ENCODE assay signal across 9 cellular contexts in genomic region chrX:101415180-101416130, GRCh38. TPM values are rescaled to one million over a fixed set of nuclear protein-coding genes. Genes with fewer than 3 reads are reported as not detected.
DNase-seq lines count a peak whose midpoint lies in the region; ATAC-seq and FAIRE-seq lines count a peak whose summit lies in the region.
"Had no signal": no experiment of that assay in that cellular context is flagged by ENCODE, and none has a peak within 500 bp of the region (broad histone marks: within the 10 kb centered on the region; RNA-seq: fewer than 3 reads in every experiment).

No MANE protein-coding gene starts in this region.

- H3K36me3 Mint-ChIP-seq in activated naive CD4-positive, alpha-beta T cell treated with anti-CD3 and anti-CD28 coated beads, Interleukin-2, amount 10 ng/mL, durations not matched to agents 7 days and 5 days, result peaks cover 10% of the 10 kb centered on the region

- H3K27me3 Mint-ChIP-seq in activated naive CD4-positive, alpha-beta T cell treated with anti-CD3 and anti-CD28 coated beads, Interleukin-2, amount 10 ng/mL, durations not matched to agents 7 days and 5 days, result peaks cover 3% of the 10 kb centered on the region

- H3K4me3 Mint-ChIP-seq in activated naive CD4-positive, alpha-beta T cell treated with anti-CD3 and anti-CD28 coated beads, Interleukin-2, amount 10 ng/mL, durations not matched to agents 7 days and 5 days, result no peak overlapping the region

- H3K27ac Mint-ChIP-seq in activated naive CD4-positive, alpha-beta T cell treated with anti-CD3 and anti-CD28 coated beads, Interleukin-2, amount 10 ng/mL, durations not matched to agents 7 days and 5 days, result peak overlapping the region; percentile 52

- DNase-seq in D341Med (ENCODE audit: low spot score), result peak; percentile 41
- no peak for DNase-seq in GM19239 (ENCODE audit: insufficient read length, low spot score)
- peak; percentile 22 for DNase-seq in NCI-H526 treated with DMSO at 0.1 percent for 48 hours (lab: John Stamatoyannopoulos, UW)
- DNase-seq in activated naive CD4-positive, alpha-beta T cell treated with anti-CD3 and anti-CD28 coated beads, Interleukin-2, amount 10 ng/mL, durations not matched to agents 7 days and 5 days, result peak; percentile 29
- DNase-seq in glomerular endothelial cell (ENCODE audit: extremely low read depth, low read depth, low spot score), result peak; percentile 68
- peak; percentile 95 for DNase-seq in pons (ENCODE audit: low spot score)
- DNase-seq in 8988T, result no peak

- peak; percentile 92 for FAIRE-seq in GM19239 (lab: Jason Lieb, UNC)

- CTCF ChIA-PET in activated naive CD4-positive, alpha-beta T cell treated with anti-CD3 and anti-CD28 coated beads, Interleukin-2, amount 10 ng/mL, durations not matched to agents 7 days and 5 days (lab: Charles Lee), result interaction anchor here (1.0 to 3.8 kb wide), 5 partner anchors 8 to 388 kb away, joined by 3 to 18 read pairs (median 5); no protein-coding TSS in a partner anchor

- peak; percentile 72 for ATAC-seq in HG03354 (IDR thresholded peaks at IDR 0.05; ENCODE audit: poor library complexity, severe bottlenecking, unreplicated experiment)

- H3K9me3 Mint-ChIP-seq in activated naive CD4-positive, alpha-beta T cell treated with anti-CD3 and anti-CD28 coated beads, Interleukin-2, amount 10 ng/mL, durations not matched to agents 7 days and 5 days, result no peaks in the 10 kb centered on the region

- H3K4me1 Mint-ChIP-seq in activated naive CD4-positive, alpha-beta T cell treated with anti-CD3 and anti-CD28 coated beads, Interleukin-2, amount 10 ng/mL, durations not matched to agents 7 days and 5 days, result peaks cover 52% of the 10 kb centered on the region

RNA-seq across cellular contexts. Expression of gene HNRNPH2, which starts 7.4 kb away (rescaled TPM):
- 52.0 and 54.7 TPM in 2 replicates for total RNA-seq in glomerular endothelial cell

RNA-seq across cellular contexts. Expression of gene GLA, which starts 7.7 kb away (rescaled TPM):
- total RNA-seq in glomerular endothelial cell, result 27.2 and 29.6 TPM in 2 replicates

RNA-seq across cellular contexts. Expression of gene RPL36A, which starts 24.6 kb away (rescaled TPM):
- total RNA-seq in glomerular endothelial cell, result 741 and 962 TPM in 2 replicates

RNA-seq across cellular contexts. Expression of gene BTK, which starts 29.5 kb away (rescaled TPM):
- total RNA-seq in glomerular endothelial cell, result not detected in 2 replicates
- total RNA-seq: dermis microvascular lymphatic vessel endothelial cell had no signal

Comparison
In these comparisons a context has a peak if more than half of its experiments do, and no peak if none do; other contexts are left out.
1. DNase-seq: peak in D341Med (single experiment), NCI-H526 treated with DMSO at 0.1 percent for 48 hours (single experiment), activated naive CD4-positive, alpha-beta T cell treated with anti-CD3 and anti-CD28 coated beads, Interleukin-2, amount 10 ng/mL, durations not matched to agents 7 days and 5 days (single experiment), glomerular endothelial cell (single experiment) and pons (single experiment); none in GM19239 (single experiment) and 8988T (single experiment).